16 cellular contexts compared by ENCODE assay signal in the genomic region with DNA sequence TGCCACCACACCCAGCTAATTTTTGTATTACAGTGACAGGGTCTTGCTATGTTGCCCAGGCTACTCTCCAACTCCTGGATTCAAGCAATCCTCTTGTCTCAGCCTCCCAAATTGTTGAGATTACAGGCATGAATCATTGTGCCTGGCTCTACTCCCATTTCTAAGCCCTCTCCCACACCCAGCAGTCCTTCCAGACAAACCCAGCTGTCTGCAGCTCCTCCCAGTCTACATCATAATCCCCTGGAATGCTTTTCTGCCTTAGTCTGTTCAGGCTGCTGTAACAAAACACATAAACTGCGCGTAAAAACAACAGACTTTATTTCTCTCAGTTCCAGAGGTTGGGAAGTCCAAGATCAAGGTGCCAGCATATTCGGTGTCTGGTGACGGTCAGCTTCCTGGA.
DNase-seq lines count a peak whose midpoint lies in the region; ATAC-seq and TF ChIP-seq lines count a peak whose summit lies in the region.
"Had no signal": no experiment of that assay in that cellular context is flagged by ENCODE, and none has a peak within 500 bp of the region (broad histone marks: within the 10 kb centered on the region; RNA-seq: fewer than 3 reads in every experiment).

No MANE protein-coding gene starts in this region.

- H2AFZ ChIP-seq in PC-3 (ENCODE audit: low read length) (no peak overlapping the region), smooth muscle cell (ENCODE audit: low read depth) (no peak overlapping the region)

- H3K4me3 ChIP-seq in PC-3 (ENCODE audit: low read length) (no peak overlapping the region), fibroblast of the aortic adventitia (ENCODE audit: low read depth, low read length) (no peak overlapping the region), smooth muscle cell (no peak overlapping the region), testis (no peak overlapping the region)
- H3K4me3 ChIP-seq: adrenal gland had no signal

- BruUV-seq in PC-3 (replicated peaks; lab: Mats Ljungman, UMichigan): no TSS peak

- H4K20me1 ChIP-seq in PC-3 (ENCODE audit: low read length) (no peaks in the 10 kb centered on the region), smooth muscle cell (ENCODE audit: low read depth) (no peaks in the 10 kb centered on the region)

- H3F3A ChIP-seq in PC-3 (ENCODE audit: low read length, unreplicated experiment): no peaks in the 10 kb centered on the region
- no peaks in the 10 kb centered on the region for H3F3A ChIP-seq in smooth muscle cell (ENCODE audit: low read depth)

- H3K36me3 ChIP-seq in PC-3 (ENCODE audit: low read depth, low read length): no peaks in the 10 kb centered on the region
- H3K36me3 ChIP-seq in smooth muscle cell (ENCODE audit: low read depth): no peaks in the 10 kb centered on the region
- H3K36me3 ChIP-seq in testis (ENCODE audit: low read depth, missing control alignments): no peaks in the 10 kb centered on the region
- H3K36me3 ChIP-seq: adrenal gland had no signal

- H3K79me2 ChIP-seq in PC-3 (ENCODE audit: low read length) (no peaks in the 10 kb centered on the region), smooth muscle cell (ENCODE audit: low read depth) (no peaks in the 10 kb centered on the region)

- CTCF ChIA-PET in PC-3 (lab: Charles Lee): no interaction called here

- no peak for TF ChIP-seq CTCF in PC-3 (conservative IDR thresholded peaks at IDR 0.05; ENCODE audit: low read depth, low read length)
- no peak for TF ChIP-seq CTCF in fibroblast of the aortic adventitia (IDR thresholded peaks at IDR 0.05; ENCODE audit: insufficient read depth, low read length)
- no peak for TF ChIP-seq CTCF in smooth muscle cell (IDR thresholded peaks at IDR 0.05; ENCODE audit: borderline replicate concordance, insufficient read depth, poor library complexity, severe bottlenecking)
- no peak for TF ChIP-seq CTCF in testis (IDR thresholded peaks at IDR 0.05)

- no peaks in the 10 kb centered on the region for H3K4me1 ChIP-seq in PC-3 (ENCODE audit: insufficient read depth, low read length)
- no peaks in the 10 kb centered on the region for H3K4me1 ChIP-seq in smooth muscle cell (ENCODE audit: low read depth)
- H3K4me1 ChIP-seq in testis: peaks cover 5% of the 10 kb centered on the region
- H3K4me1 ChIP-seq: adrenal gland had no signal

- H3K4me2 ChIP-seq in PC-3 (ENCODE audit: low read length) (no peak overlapping the region), smooth muscle cell (peak overlapping the region; percentile 15)

- H3K9me3 ChIP-seq in PC-3 (ENCODE audit: low read length) (no peaks in the 10 kb centered on the region), smooth muscle cell (replicated peaks; ENCODE audit: low read depth) (no peaks in the 10 kb centered on the region), testis (no peaks in the 10 kb centered on the region)
- H3K9me3 ChIP-seq: adrenal gland had no signal

- no peaks in the 10 kb centered on the region for H3K9me2 ChIP-seq in PC-3 (replicated peaks; ENCODE audit: low read length)

- 49% methylated on average over 4 of the region's 4 CpGs for WGBS in smooth muscle cell (ENCODE audit: low lambda C conversion rate)
- 80 to 82% methylated on average over 4 of the region's 4 CpGs for WGBS in testis, 2 donors

- peak; percentile 29 for DNase-seq in H4 (ENCODE audit: low spot score)
- DNase-seq in PC-3: peak; percentile 7
- DNase-seq in fibroblast of the aortic adventitia (ENCODE audit: low read depth): peak; percentile 50
- DNase-seq in smooth muscle cell (lab: John Stamatoyannopoulos, UW; ENCODE audit: unreplicated experiment): no peak
- no peak for DNase-seq in stimulated activated naive CD4-positive, alpha-beta T cell treated with Interleukin-2 at 50 U/mL for 16 hours (lab: John Stamatoyannopoulos, UW)
- DNase-seq in testis: no peak
- DNase-seq in activated T-cell treated with anti-CD3 and anti-CD28 coated beads for 4 hours: no peak
- DNase-seq: activated CD4-positive, alpha-beta T cell treated with anti-CD3 and anti-CD28 coated beads for 48 hours; activated effector memory CD4-positive, alpha-beta T cell treated with anti-CD3 and anti-CD28 coated beads, Interleukin-2, amount 50 U/mL, for 16 hours; adrenal gland; glutamatergic neuron; IMR-90; NCI-H1694 had no signal

- POLR2A ChIA-PET in PC-3 (lab: Charles Lee; ENCODE audit: unreplicated experiment): no interaction called here

- H3K9ac ChIP-seq in PC-3 (ENCODE audit: low read length) (no peak overlapping the region), smooth muscle cell (ENCODE audit: low read depth) (no peak overlapping the region)

- TF ChIP-seq POLR2A in testis (IDR thresholded peaks at IDR 0.05): no peak

- H3K27ac ChIP-seq in PC-3 (ENCODE audit: low read length): no peak overlapping the region
- peak overlapping the region; percentile 87 for H3K27ac ChIP-seq in smooth muscle cell (ENCODE audit: low read depth)
- H3K27ac ChIP-seq in testis: no peak overlapping the region
- H3K27ac ChIP-seq: adrenal gland had no signal

- intact Hi-C loops in PC-3 (cut with micrococcal nuclease) (no loop called here), testis (cut with DNase I; ENCODE audit: low total_unique reads) (no loop called here)

- H3K27me3 ChIP-seq in PC-3 (ENCODE audit: low read length) (peaks cover 21% of the 10 kb centered on the region), smooth muscle cell (ENCODE audit: low read depth) (no peaks in the 10 kb centered on the region), testis (no peaks in the 10 kb centered on the region)
- H3K27me3 ChIP-seq: adrenal gland had no signal

- ATAC-seq in PC-3 (no peak), GM21737 (IDR thresholded peaks at IDR 0.05; ENCODE audit: unreplicated experiment) (no peak)
- ATAC-seq: sciatic nerve; stimulated activated memory B cell treated with anti-CD40 and anti-IgM and Interleukin-4, amounts not matched to agents 10 μg/mL and 1 μg/mL and 100 μg/mL, for 72 hours had no signal

Comparison
In these comparisons a context has a peak if more than half of its experiments do, and no peak if none do; other contexts are left out.
1. DNase-seq: peak in H4 (single experiment), PC-3 (single experiment) and fibroblast of the aortic adventitia (single experiment); none in smooth muscle cell (single experiment), stimulated activated naive CD4-positive, alpha-beta T cell treated with Interleukin-2 at 50 U/mL for 16 hours (single experiment), testis (single experiment) and activated T-cell treated with anti-CD3 and anti-CD28 coated beads for 4 hours (single experiment).